In genomic region chr19:49468746-49469447, GRCh38 we compare ENCODE assay signal across 1 cellular context.
TF ChIP-seq lines count a peak whose summit lies in the region.

No MANE protein-coding gene starts in this region.

TF ChIP-seq in GM23338, 12 proteins besides CTCF, POLR2A, EP300 and RAD21 (continued from another document):
- TF ChIP-seq ZNF114 (CRISPR knock-in tag; IDR thresholded peaks at IDR 0.05) = no peak
- no peak for TF ChIP-seq ETS1 (IDR thresholded peaks at IDR 0.05)
- no peak for TF ChIP-seq ZNF331 (CRISPR knock-in tag; IDR thresholded peaks at IDR 0.05; ENCODE audit: low read depth)
- TF ChIP-seq POLR2AphosphoS5 (IDR thresholded peaks at IDR 0.05; ENCODE audit: low read depth) = no peak
